1 cellular context compared by ENCODE assay signal in the genomic region with DNA sequence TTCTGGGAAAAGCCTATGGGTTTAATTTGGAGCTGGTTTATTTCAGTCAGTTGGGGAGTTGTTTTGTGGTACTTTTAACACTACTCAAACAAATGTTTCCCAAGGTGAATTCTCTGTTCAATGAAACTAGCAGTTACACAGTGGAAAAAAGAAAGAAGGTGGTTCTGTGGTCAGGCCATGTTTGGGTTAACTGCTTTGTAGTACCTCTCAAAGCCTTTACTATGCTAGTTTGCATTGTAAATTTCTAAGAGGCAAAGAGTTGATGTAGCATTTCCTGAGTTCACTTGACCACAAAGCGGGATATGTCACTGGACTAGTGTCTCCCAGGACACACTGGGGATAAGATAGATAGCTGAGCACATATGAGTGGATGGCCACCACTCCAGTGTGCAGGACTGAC.
TF ChIP-seq lines count a peak whose summit lies in the region.

No MANE protein-coding gene starts in this region.

TF ChIP-seq in H1, 55 proteins besides CTCF, POLR2A, EP300 and RAD21 (continued from another document):
- TF ChIP-seq RNF2 (IDR thresholded peaks at IDR 0.05; ENCODE audit: borderline replicate concordance, low read depth, low read length, missing control alignments, poor library complexity, severe bottlenecking) (no peak), RFX5 (IDR thresholded peaks at IDR 0.05; ENCODE audit: borderline replicate concordance, low read depth, low read length) (no peak)
